ENCODE assay signal across 8 cellular contexts in the genomic region with DNA sequence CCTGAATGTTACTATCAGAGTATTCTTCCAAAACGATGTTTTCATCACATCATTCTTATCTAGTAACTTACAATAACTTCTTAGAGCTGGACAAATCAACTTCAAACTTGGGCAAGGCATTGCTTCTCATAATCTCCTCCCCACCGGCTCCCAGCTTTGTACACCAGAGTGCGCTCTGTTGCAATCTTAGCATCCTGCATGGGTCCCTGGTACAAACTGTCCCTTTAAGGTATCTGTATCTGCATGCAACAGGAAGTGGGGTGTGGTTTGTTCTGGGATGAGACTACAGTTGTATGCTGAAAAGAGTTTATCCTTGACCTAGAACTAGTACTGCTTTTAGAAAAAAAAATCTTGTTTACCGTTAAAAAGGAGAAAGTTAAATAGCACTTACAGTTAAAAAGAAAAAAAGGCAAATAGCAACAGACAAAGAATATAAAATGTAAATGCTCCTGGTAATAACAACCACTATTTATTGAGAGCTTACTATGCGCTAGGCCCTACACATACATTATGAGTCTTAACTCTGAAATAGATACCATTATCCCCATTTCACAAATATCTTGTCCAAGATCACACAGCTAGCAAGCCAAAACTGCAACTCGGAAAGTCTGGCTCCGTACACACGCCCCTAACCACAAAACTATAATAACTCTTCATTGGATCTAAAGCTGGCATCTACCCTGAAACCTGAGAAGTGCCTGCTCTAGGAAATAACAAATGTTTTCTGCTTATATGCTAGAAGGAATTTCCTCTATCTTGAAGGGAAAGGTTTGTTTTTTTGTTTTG. TPM values are rescaled to one million over a fixed set of nuclear protein-coding genes. Genes with fewer than 3 reads are reported as not detected.
DNase-seq lines count a peak whose midpoint lies in the region; ATAC-seq, FAIRE-seq and TF ChIP-seq lines count a peak whose summit lies in the region.

No MANE protein-coding gene starts in this region.

- H3K9me3 ChIP-seq in H1 (ENCODE audit: insufficient read depth in 2 of 2, low read depth in 1 of 2, low read length in 1 of 2) (0 out of 4 replicates have a peak, but pooled peaks cover 0 to under 1% of the 10 kb centered on the region in 2 experiments), thyroid gland (no peaks in the 10 kb centered on the region)

- no peak overlapping the region for H3K4ac ChIP-seq in H1 (replicated peaks; ENCODE audit: insufficient read length, low read depth, low read length)

- peaks cover 3% of the 10 kb centered on the region for H3K9me3 Mint-ChIP-seq in natural killer cell treated with Interleukin-12 subunit alpha and Interleukin-12 subunit beta and Interleukin-15 and Interleukin-18, amount 100 ng/mL, for 72 hours

- H2AK5ac ChIP-seq in H1 (ENCODE audit: low read depth, low read length), result no peak overlapping the region

- intact Hi-C loops in Right ventricle myocardium inferior (cut with DNase I), result loop anchor here (1.0 kb wide), 1 partner anchor 239 kb away; no protein-coding TSS in a partner anchor
- intact Hi-C loops in cardiac septum (cut with DNase I), result loop anchor here (5.0 kb wide), 1 partner anchor 237 kb away; no protein-coding TSS in a partner anchor
- intact Hi-C loops in thyroid gland (cut with DNase I), result no loop called here

- TF ChIP-seq CTCF in H1 (IDR thresholded peaks at IDR 0.05; ENCODE audit: control extremely low read depth in 1 of 3, insufficient read depth in 1 of 3, low read depth in 1 of 3, low read length in 3 of 3) (peak; percentile 47 to 64 (median 54)), thyroid gland (IDR thresholded peaks at IDR 0.05) (peak in 3 of 6 experiments; percentile 26 to 39 (median 29))

- H3K14ac ChIP-seq in H1 (ENCODE audit: insufficient read length), result no peak overlapping the region

- no peak overlapping the region for H2BK5ac ChIP-seq in H1 (ENCODE audit: low read depth, low read length)

- H3K27me3 ChIP-seq in H1 (replicated peaks in 1 of 4; ENCODE audit: control insufficient read depth in 3 of 4, extremely low read depth in 1 of 4, insufficient read depth in 3 of 4, low read length in 3 of 4) (no peaks in the 10 kb centered on the region), thyroid gland (no peaks in the 10 kb centered on the region)

- no peaks in the 10 kb centered on the region for H3K79me2 ChIP-seq in H1 (ENCODE audit: control insufficient read depth in 1 of 2, insufficient read depth in 2 of 2, low read length in 2 of 2)

- peak; percentile 71 for FAIRE-seq in H1 (lab: Jason Lieb, UNC)

- no peak overlapping the region for H4K5ac ChIP-seq in H1 (ENCODE audit: insufficient read length, low read depth, low read length)

- no peak overlapping the region for H3K23ac ChIP-seq in H1 (ENCODE audit: insufficient read length)

- 75% methylated on average over 8 of the region's 8 CpGs; no CpG with 5 or more reads in 1 of the 2 experiments for WGBS in H1 (ENCODE audit: extremely low coverage in 1 of 2, insufficient coverage in 1 of 2, insufficient read length in 1 of 2, insufficient replicate concordance in 2 of 2, low coverage in 1 of 2, low lambda C conversion rate in 2 of 2, missing lambda C conversion rate in 1 of 2), 2 experiments
- 62% methylated on average over 8 of the region's 8 CpGs for WGBS in thyroid gland, 2 donors

- no peak overlapping the region for H2BK15ac ChIP-seq in H1 (ENCODE audit: low read length)

- peak; percentile 68 for DNase-seq in Right ventricle myocardium inferior (ENCODE audit: missing footprints)
- DNase-seq in cardiac septum (ENCODE audit: low spot score), result no peak
- peak; percentile 43 for DNase-seq in NCI-H2107 treated with DMSO at 0.1 percent for 48 hours (lab: John Stamatoyannopoulos, UW; ENCODE audit: unreplicated experiment)
- peak; percentile 83 for DNase-seq in activated CD4-positive, alpha-beta T cell treated with anti-CD3 and anti-CD28 coated beads for 48 hours
- no peak for DNase-seq in H1 (ENCODE audit: low read depth in 1 of 2, low spot score in 2 of 2)
- peak; percentile 91 for DNase-seq in natural killer cell treated with Interleukin-12 subunit alpha and Interleukin-12 subunit beta and Interleukin-15 and Interleukin-18, amount 100 ng/mL, for 72 hours (ENCODE audit: low spot score)
- DNase-seq in thyroid gland, result peak; percentile 34 to 42

- POLR2A ChIA-PET in H1 (lab: Charles Lee; ENCODE audit: partially characterized antibody), result interaction anchor here (1.3 kb wide), 1 partner anchor 9 kb away, joined by 5 read pairs; a partner anchor contains a TSS

- no peak for TF ChIP-seq POLR2A in H1 (IDR thresholded peaks at IDR 0.05; ENCODE audit: control extremely low read depth in 1 of 2, low read depth in 2 of 2, low read length in 2 of 2)
- TF ChIP-seq POLR2A in thyroid gland (IDR thresholded peaks at IDR 0.05), result no peak

- H2BK120ac ChIP-seq in H1 (replicated peaks; ENCODE audit: low read depth, low read length), result no peak overlapping the region

- H3K36me3 ChIP-seq in H1 (ENCODE audit: control insufficient read depth in 2 of 4, insufficient read depth in 4 of 4, low read length in 3 of 4) (no peaks in the 10 kb centered on the region), thyroid gland (no peaks in the 10 kb centered on the region)

- H4K91ac ChIP-seq in H1 (replicated peaks; ENCODE audit: insufficient read length, low read length), result no peak overlapping the region

- no peaks in the 10 kb centered on the region for H3K27me3 Mint-ChIP-seq in natural killer cell treated with Interleukin-12 subunit alpha and Interleukin-12 subunit beta and Interleukin-15 and Interleukin-18, amount 100 ng/mL, for 72 hours

- H3K4me3 Mint-ChIP-seq in natural killer cell treated with Interleukin-12 subunit alpha and Interleukin-12 subunit beta and Interleukin-15 and Interleukin-18, amount 100 ng/mL, for 72 hours, result peak overlapping the region; percentile 71

- H2AFZ ChIP-seq in H1 (ENCODE audit: low read length), result no peak overlapping the region

- H2BK12ac ChIP-seq in H1 (ENCODE audit: low read depth, low read length), result no peak overlapping the region

- H3K56ac ChIP-seq in H1 (replicated peaks; ENCODE audit: insufficient read length, low read depth, low read length), result no peak overlapping the region

- no peak overlapping the region for H2BK20ac ChIP-seq in H1 (ENCODE audit: low read length)

- peak overlapping the region; percentile 57 to 86 for H3K27ac Mint-ChIP-seq in natural killer cell treated with Interleukin-12 subunit alpha and Interleukin-12 subunit beta and Interleukin-15 and Interleukin-18, amount 100 ng/mL, for 72 hours

- no peaks in the 10 kb centered on the region for H4K20me1 ChIP-seq in H1 (replicated peaks in 1 of 2; ENCODE audit: control insufficient read depth in 1 of 2, insufficient read depth in 2 of 2, low read length in 2 of 2)

- H3K36me3 Mint-ChIP-seq in natural killer cell treated with Interleukin-12 subunit alpha and Interleukin-12 subunit beta and Interleukin-15 and Interleukin-18, amount 100 ng/mL, for 72 hours, result peaks cover 4% of the 10 kb centered on the region

- no peak overlapping the region for H3K4me3 ChIP-seq in H1 (ENCODE audit: extremely low read depth in 1 of 4, insufficient read depth in 2 of 4, low read depth in 3 of 4, low read length in 4 of 4)
- no peak overlapping the region for H3K4me3 ChIP-seq in thyroid gland (replicated peaks in 1 of 3)

- peak; percentile 69 to 81 for TF ChIP-seq RAD21 in H1 (IDR thresholded peaks at IDR 0.05 in 1 of 2, conservative IDR thresholded peaks at IDR 0.05 in 1 of 2; ENCODE audit: low read depth in 2 of 2, low read length in 2 of 2)

- CTCF ChIA-PET in H1 (lab: Charles Lee; ENCODE audit: partially characterized antibody), result interaction anchor here (0.7 to 2.7 kb wide), 15 partner anchors 9 to 476 kb away, joined by 3 to 13 read pairs (median 3); no protein-coding TSS in a partner anchor

- no peaks in the 10 kb centered on the region for H3K79me1 ChIP-seq in H1 (ENCODE audit: low read depth, low read length)

- ATAC-seq in Right ventricle myocardium inferior, result peak; percentile 96
- peak; percentile 100 for ATAC-seq in HG02870 (IDR thresholded peaks at IDR 0.05; ENCODE audit: unreplicated experiment)
- peak; percentile 98 to 100 for ATAC-seq in natural killer cell treated with Interleukin-12 subunit alpha and Interleukin-12 subunit beta and Interleukin-15 and Interleukin-18, amount 100 ng/mL, for 72 hours

- no peaks in the 10 kb centered on the region for H3K23me2 ChIP-seq in H1 (ENCODE audit: low read depth, low read length)

- no peaks in the 10 kb centered on the region for H3K4me1 ChIP-seq in H1 (replicated peaks in 1 of 4; ENCODE audit: control insufficient read depth in 3 of 4, insufficient read depth in 4 of 4, low read length in 3 of 4)
- no peaks in the 10 kb centered on the region for H3K4me1 ChIP-seq in thyroid gland

- H4K8ac ChIP-seq in H1 (ENCODE audit: extremely low read depth, insufficient read depth, low read length), result no peak overlapping the region

- no peak for TF ChIP-seq EP300 in H1 (IDR thresholded peaks at IDR 0.05; ENCODE audit: borderline replicate concordance in 1 of 2, low read depth in 2 of 2, low read length in 2 of 2)

- H3K27ac ChIP-seq in H1 (ENCODE audit: low read depth, low read length) (no peak overlapping the region), thyroid gland (no peak overlapping the region)

- H3K9ac ChIP-seq in H1 (replicated peaks in 1 of 4; ENCODE audit: extremely low read depth in 1 of 4, low read depth in 3 of 4, low read length in 3 of 4), result no peak overlapping the region

- H3K18ac ChIP-seq in H1 (ENCODE audit: extremely low read depth, low read length), result no peak overlapping the region

- H3K4me2 ChIP-seq in H1 (ENCODE audit: insufficient read depth in 1 of 2, low read depth in 2 of 2, low read length in 2 of 2), result no peak overlapping the region

- H3K4me1 Mint-ChIP-seq in natural killer cell treated with Interleukin-12 subunit alpha and Interleukin-12 subunit beta and Interleukin-15 and Interleukin-18, amount 100 ng/mL, for 72 hours (ENCODE audit: low read depth in 2 of 2), result peaks cover 23 to 24% of the 10 kb centered on the region in 2 donors

TF ChIP-seq in H1, 55 proteins besides CTCF, POLR2A, EP300 and RAD21:
- TF ChIP-seq CEBPB (IDR thresholded peaks at IDR 0.05; ENCODE audit: low read depth, low read length) (peak; percentile 54; the same call in 1 of the 2 replicates), NRF1 (IDR thresholded peaks at IDR 0.05; ENCODE audit: low read depth, low read length) (no peak)

RNA-seq across cellular contexts. Expression of a gene that starts 9.8 kb away (rescaled TPM):
- total RNA-seq in Right ventricle myocardium inferior (54.9 TPM), cardiac septum (51.0 TPM), thyroid gland (10 to 100 TPM; 23.6 to 42.0 (median 33.0) TPM)
- total RNA-seq in H1 (2021; fragmentation: NEBNext Ultra II Directional; extraction: Animal tissue kit (Norgen Biotek cat#: 25700)), result 8.9 and 9.2 TPM in 2 replicates
- polyA plus RNA-seq in H1 (2011; rRNA removed), result 2.4 TPM in 2 replicates
- 3.8 TPM for polyA plus RNA-seq in H1 (2011; cell fraction: cytosol; rRNA removed)
- 2.1 TPM for polyA plus RNA-seq in H1 (2011; cell fraction: nucleus; rRNA removed)
- 2.3 to 4.5 TPM (median 3.1 TPM) in 4 replicates for polyA plus RNA-seq in H1 (2012, experiment 1 of 2)
- 0.38 TPM for polyA plus RNA-seq in H1 (2012, experiment 2 of 2)
- 3.3 TPM for polyA plus RNA-seq in H1 (2013, experiment 1 of 2)
- polyA plus RNA-seq in H1 (2013, experiment 2 of 2), result 3.3 TPM
- 7.5 and 8.2 TPM in 2 replicates for polyA minus RNA-seq in H1 (2011; rRNA and poly(A)+ RNA removed)
- 6.4 TPM for polyA minus RNA-seq in H1 (2011; cell fraction: cytosol; rRNA and poly(A)+ RNA removed)
- polyA minus RNA-seq in H1 (2011; cell fraction: nucleus; rRNA and poly(A)+ RNA removed), result 7.3 TPM
- 10 to 100 TPM; 30.3 to 34.5 TPM for total RNA-seq in natural killer cell treated with Interleukin-12 subunit alpha and Interleukin-12 subunit beta and Interleukin-15 and Interleukin-18, amount 100 ng/mL, for 72 hours

Comparison
In these comparisons a context has a peak if more than half of its experiments do, and no peak if none do; other contexts are left out.
1. DNase-seq: peak in Right ventricle myocardium inferior (single experiment), NCI-H2107 treated with DMSO at 0.1 percent for 48 hours (single experiment), activated CD4-positive, alpha-beta T cell treated with anti-CD3 and anti-CD28 coated beads for 48 hours (single experiment), natural killer cell treated with Interleukin-12 subunit alpha and Interleukin-12 subunit beta and Interleukin-15 and Interleukin-18, amount 100 ng/mL, for 72 hours (single experiment) and thyroid gland (2 of 2); none in cardiac septum (single experiment) and H1 (0 of 2).
2. Peak in every context shown above with its lines, with median percentiles within 50 percentile points of each other: ATAC-seq.